Comparison of ENCODE assay signal across 1 cellular context in the genomic region with DNA sequence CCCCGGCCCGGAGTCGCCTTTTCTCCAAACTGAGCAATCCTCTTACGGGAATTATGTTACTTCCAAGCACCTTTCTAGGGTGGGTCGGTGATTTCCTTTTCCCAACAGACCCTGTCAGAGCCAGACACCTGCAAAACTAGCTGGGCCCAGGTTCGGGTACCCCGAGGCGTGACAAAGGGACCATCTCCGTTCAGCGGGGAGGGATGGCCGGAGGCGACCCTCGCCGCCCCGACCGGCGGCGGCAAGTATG.
TF ChIP-seq lines count a peak whose summit lies in the region.

No MANE protein-coding gene starts in this region.

TF ChIP-seq in K562, 482 proteins besides CTCF, POLR2A, EP300 and RAD21 (continues in another document):
- no peak for TF ChIP-seq ZNF184 (CRISPR knock-in tag; IDR thresholded peaks at IDR 0.05)
- TF ChIP-seq ATF4 (CRISPR knock-in tag; IDR thresholded peaks at IDR 0.05): no peak
- TF ChIP-seq, protein P1, sequence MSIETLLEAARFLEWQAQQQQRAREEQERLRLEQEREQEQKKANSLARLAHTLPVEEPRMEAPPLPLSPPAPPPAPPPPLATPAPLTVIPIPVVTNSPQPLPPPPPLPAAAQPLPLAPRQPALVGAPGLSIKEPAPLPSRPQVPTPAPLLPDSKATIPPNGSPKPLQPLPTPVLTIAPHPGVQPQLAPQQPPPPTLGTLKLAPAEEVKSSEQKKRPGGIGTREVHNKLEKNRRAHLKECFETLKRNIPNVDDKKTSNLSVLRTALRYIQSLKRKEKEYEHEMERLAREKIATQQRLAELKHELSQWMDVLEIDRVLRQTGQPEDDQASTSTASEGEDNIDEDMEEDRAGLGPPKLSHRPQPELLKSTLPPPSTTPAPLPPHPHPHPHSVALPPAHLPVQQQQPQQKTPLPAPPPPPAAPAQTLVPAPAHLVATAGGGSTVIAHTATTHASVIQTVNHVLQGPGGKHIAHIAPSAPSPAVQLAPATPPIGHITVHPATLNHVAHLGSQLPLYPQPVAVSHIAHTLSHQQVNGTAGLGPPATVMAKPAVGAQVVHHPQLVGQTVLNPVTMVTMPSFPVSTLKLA (conservative IDR thresholded peaks at IDR 0.05): no peak
- no peak for TF ChIP-seq ZNF23 (CRISPR knock-in tag; IDR thresholded peaks at IDR 0.05)
- TF ChIP-seq, protein P2, sequence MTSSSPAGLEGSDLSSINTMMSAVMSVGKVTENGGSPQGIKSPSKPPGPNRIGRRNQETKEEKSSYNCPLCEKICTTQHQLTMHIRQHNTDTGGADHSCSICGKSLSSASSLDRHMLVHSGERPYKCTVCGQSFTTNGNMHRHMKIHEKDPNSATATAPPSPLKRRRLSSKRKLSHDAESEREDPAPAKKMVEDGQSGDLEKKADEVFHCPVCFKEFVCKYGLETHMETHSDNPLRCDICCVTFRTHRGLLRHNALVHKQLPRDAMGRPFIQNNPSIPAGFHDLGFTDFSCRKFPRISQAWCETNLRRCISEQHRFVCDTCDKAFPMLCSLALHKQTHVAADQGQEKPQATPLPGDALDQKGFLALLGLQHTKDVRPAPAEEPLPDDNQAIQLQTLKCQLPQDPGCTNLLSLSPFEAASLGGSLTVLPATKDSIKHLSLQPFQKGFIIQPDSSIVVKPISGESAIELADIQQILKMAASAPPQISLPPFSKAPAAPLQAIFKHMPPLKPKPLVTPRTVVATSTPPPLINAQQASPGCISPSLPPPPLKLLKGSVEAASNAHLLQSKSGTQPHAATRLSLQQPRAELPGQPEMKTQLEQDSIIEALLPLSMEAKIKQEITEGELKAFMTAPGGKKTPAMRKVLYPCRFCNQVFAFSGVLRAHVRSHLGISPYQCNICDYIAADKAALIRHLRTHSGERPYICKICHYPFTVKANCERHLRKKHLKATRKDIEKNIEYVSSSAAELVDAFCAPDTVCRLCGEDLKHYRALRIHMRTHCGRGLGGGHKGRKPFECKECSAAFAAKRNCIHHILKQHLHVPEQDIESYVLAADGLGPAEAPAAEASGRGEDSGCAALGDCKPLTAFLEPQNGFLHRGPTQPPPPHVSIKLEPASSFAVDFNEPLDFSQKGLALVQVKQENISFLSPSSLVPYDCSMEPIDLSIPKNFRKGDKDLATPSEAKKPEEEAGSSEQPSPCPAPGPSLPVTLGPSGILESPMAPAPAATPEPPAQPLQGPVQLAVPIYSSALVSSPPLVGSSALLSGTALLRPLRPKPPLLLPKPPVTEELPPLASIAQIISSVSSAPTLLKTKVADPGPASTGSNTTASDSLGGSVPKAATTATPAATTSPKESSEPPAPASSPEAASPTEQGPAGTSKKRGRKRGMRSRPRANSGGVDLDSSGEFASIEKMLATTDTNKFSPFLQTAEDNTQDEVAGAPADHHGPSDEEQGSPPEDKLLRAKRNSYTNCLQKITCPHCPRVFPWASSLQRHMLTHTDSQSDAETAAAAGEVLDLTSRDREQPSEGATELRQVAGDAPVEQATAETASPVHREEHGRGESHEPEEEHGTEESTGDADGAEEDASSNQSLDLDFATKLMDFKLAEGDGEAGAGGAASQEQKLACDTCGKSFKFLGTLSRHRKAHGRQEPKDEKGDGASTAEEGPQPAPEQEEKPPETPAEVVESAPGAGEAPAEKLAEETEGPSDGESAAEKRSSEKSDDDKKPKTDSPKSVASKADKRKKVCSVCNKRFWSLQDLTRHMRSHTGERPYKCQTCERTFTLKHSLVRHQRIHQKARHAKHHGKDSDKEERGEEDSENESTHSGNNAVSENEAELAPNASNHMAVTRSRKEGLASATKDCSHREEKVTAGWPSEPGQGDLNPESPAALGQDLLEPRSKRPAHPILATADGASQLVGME (CRISPR knock-in tag; IDR thresholded peaks at IDR 0.05): no peak
- TF ChIP-seq IFI16 (CRISPR knock-in tag; IDR thresholded peaks at IDR 0.05): no peak
- no peak for TF ChIP-seq SNIP1 (IDR thresholded peaks at IDR 0.05; ENCODE audit: low read depth)
- no peak for TF ChIP-seq CBFA2T3 (IDR thresholded peaks at IDR 0.05)
- no peak for TF ChIP-seq KLF6 (CRISPR knock-in tag; IDR thresholded peaks at IDR 0.05; ENCODE audit: borderline replicate concordance)
- TF ChIP-seq NFIC (IDR thresholded peaks at IDR 0.05): no peak
- TF ChIP-seq ZNF609 (CRISPR knock-in tag; IDR thresholded peaks at IDR 0.05; ENCODE audit: borderline replicate concordance): peak; percentile 76; the same call in 1 of the 2 replicates
- no peak for TF ChIP-seq ZNF707 (CRISPR knock-in tag; conservative IDR thresholded peaks at IDR 0.05)
- TF ChIP-seq E2F3 (CRISPR knock-in tag; IDR thresholded peaks at IDR 0.05): no peak
- TF ChIP-seq SMARCE1 (IDR thresholded peaks at IDR 0.05): no peak
- TF ChIP-seq, protein P3, sequence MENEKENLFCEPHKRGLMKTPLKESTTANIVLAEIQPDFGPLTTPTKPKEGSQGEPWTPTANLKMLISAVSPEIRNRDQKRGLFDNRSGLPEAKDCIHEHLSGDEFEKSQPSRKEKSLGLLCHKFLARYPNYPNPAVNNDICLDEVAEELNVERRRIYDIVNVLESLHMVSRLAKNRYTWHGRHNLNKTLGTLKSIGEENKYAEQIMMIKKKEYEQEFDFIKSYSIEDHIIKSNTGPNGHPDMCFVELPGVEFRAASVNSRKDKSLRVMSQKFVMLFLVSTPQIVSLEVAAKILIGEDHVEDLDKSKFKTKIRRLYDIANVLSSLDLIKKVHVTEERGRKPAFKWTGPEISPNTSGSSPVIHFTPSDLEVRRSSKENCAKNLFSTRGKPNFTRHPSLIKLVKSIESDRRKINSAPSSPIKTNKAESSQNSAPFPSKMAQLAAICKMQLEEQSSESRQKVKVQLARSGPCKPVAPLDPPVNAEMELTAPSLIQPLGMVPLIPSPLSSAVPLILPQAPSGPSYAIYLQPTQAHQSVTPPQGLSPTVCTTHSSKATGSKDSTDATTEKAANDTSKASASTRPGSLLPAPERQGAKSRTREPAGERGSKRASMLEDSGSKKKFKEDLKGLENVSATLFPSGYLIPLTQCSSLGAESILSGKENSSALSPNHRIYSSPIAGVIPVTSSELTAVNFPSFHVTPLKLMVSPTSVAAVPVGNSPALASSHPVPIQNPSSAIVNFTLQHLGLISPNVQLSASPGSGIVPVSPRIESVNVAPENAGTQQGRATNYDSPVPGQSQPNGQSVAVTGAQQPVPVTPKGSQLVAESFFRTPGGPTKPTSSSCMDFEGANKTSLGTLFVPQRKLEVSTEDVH (IDR thresholded peaks at IDR 0.05; ENCODE audit: low read depth, partially characterized antibody): peak; percentile 4
- TF ChIP-seq FOSL1 (tag; conservative IDR thresholded peaks at IDR 0.05): no peak; the same call in 1 of the 2 replicates
- TF ChIP-seq C11orf30 (IDR thresholded peaks at IDR 0.05; ENCODE audit: low read depth): no peak
- 0 out of 2 replicates have a peak, but pooled peaks have one; percentile 3 for TF ChIP-seq SMAD4 (CRISPR knock-in tag; conservative IDR thresholded peaks at IDR 0.05)
- TF ChIP-seq, protein P4, sequence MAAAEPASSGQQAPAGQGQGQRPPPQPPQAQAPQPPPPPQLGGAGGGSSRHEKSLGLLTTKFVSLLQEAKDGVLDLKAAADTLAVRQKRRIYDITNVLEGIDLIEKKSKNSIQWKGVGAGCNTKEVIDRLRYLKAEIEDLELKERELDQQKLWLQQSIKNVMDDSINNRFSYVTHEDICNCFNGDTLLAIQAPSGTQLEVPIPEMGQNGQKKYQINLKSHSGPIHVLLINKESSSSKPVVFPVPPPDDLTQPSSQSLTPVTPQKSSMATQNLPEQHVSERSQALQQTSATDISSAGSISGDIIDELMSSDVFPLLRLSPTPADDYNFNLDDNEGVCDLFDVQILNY (CRISPR knock-in tag; IDR thresholded peaks at IDR 0.05): 0 out of 2 replicates have a peak, but pooled peaks have one; percentile 66
- TF ChIP-seq ZBTB43 (CRISPR knock-in tag; IDR thresholded peaks at IDR 0.05): no peak
- TF ChIP-seq ILF3 (IDR thresholded peaks at IDR 0.05; ENCODE audit: borderline replicate concordance): no peak
- no peak for TF ChIP-seq GTF2E2 (tag; IDR thresholded peaks at IDR 0.05)
- TF ChIP-seq ZNF217 (CRISPR knock-in tag; IDR thresholded peaks at IDR 0.05): no peak
- TF ChIP-seq RHOXF2B (CRISPR knock-in tag; conservative IDR thresholded peaks at IDR 0.05): no peak
- TF ChIP-seq FOXP1 (CRISPR knock-in tag; IDR thresholded peaks at IDR 0.05): no peak
- TF ChIP-seq ZNF436 (CRISPR knock-in tag; IDR thresholded peaks at IDR 0.05): no peak
- TF ChIP-seq SIN3B (IDR thresholded peaks at IDR 0.05; ENCODE audit: low read depth): no peak
- TF ChIP-seq ATF1 (CRISPR knock-in tag; IDR thresholded peaks at IDR 0.05): no peak
- no peak for TF ChIP-seq ATF1 (tag; IDR thresholded peaks at IDR 0.05)
- TF ChIP-seq ZNF785 (CRISPR knock-in tag; IDR thresholded peaks at IDR 0.05): no peak
- TF ChIP-seq ETV5 (CRISPR knock-in tag; IDR thresholded peaks at IDR 0.05; ENCODE audit: low read depth): 0 out of 2 replicates have a peak, but pooled peaks have one; percentile 22
- no peak for TF ChIP-seq CBX5 (IDR thresholded peaks at IDR 0.05; ENCODE audit: borderline replicate concordance, low read depth)
- no peak for TF ChIP-seq RB1 (IDR thresholded peaks at IDR 0.05; ENCODE audit: low read depth)
- TF ChIP-seq ZSCAN29 (IDR thresholded peaks at IDR 0.05): no peak
- TF ChIP-seq ZNF140 (CRISPR knock-in tag; IDR thresholded peaks at IDR 0.05): no peak
- TF ChIP-seq BCLAF1 (IDR thresholded peaks at IDR 0.05; ENCODE audit: borderline replicate concordance in 1 of 2, control insufficient read depth in 1 of 2, low read depth in 2 of 2, low read length in 1 of 2): no peak
- no peak for TF ChIP-seq THRA (IDR thresholded peaks at IDR 0.05)
